21 cellular contexts compared by ENCODE assay signal in the genomic region with DNA sequence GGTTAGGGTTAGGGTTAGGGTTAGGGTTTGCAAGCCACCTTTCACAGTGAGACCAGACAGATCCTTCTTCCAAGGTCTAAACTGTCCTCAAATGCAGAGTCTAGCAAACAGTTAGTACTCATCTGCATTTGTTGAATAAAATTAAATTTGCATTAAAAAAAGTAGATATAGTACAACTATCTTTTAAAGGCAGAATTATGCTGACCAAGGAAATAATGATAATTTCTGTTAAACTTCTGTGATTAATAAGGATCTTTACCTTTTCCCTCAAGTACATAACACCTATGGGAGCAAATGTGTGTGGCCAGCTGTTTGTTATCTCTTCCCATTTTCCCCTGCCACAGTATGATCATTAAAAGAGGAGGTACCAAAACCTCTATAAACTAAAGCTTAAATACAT.
"Had no signal": no experiment of that assay in that cellular context is flagged by ENCODE, and none has a peak within 500 bp of the region (broad histone marks: within the 10 kb centered on the region; RNA-seq: fewer than 3 reads in every experiment).

No MANE protein-coding gene starts in this region.

- H3K4me3 Mint-ChIP-seq: dendritic cell treated with granulocyte-macrophage colony-stimulating factor and Interleukin-4, amounts not matched to agents 40 ng/mL and 50 ng/mL, for 4 days; nephron; stimulated activated effector memory CD8-positive, alpha-beta T cell treated with anti-CD3 and anti-CD28 coated beads, Interleukin-12 subunit alpha, Interleukin-12 subunit beta, amount 100 ng/mL, for 72 hours had no signal

- H3K27me3 ChIP-seq: brain microvascular endothelial cell, esophagus squamous epithelium, neutrophil, sigmoid colon, stomach, thyroid gland, upper lobe of right lung had no signal

- H3K4me1 ChIP-seq: esophagus squamous epithelium had no signal

- H3K9me3 Mint-ChIP-seq: dendritic cell treated with granulocyte-macrophage colony-stimulating factor and Interleukin-4, amounts not matched to agents 40 ng/mL and 50 ng/mL, for 4 days; nephron; stimulated activated effector memory CD8-positive, alpha-beta T cell treated with anti-CD3 and anti-CD28 coated beads, Interleukin-12 subunit alpha, Interleukin-12 subunit beta, amount 100 ng/mL, for 72 hours had no signal

- H3K27ac ChIP-seq: brain microvascular endothelial cell, esophagus squamous epithelium, neutrophil, stomach, thyroid gland, upper lobe of right lung had no signal

- FAIRE-seq: astrocyte, small intestine had no signal

- H3K27me3 Mint-ChIP-seq: dendritic cell treated with granulocyte-macrophage colony-stimulating factor and Interleukin-4, amounts not matched to agents 40 ng/mL and 50 ng/mL, for 4 days; progenitor cell of endocrine pancreas had no signal

- H3K27ac Mint-ChIP-seq: dendritic cell treated with granulocyte-macrophage colony-stimulating factor and Interleukin-4, amounts not matched to agents 40 ng/mL and 50 ng/mL, for 4 days; nephron; progenitor cell of endocrine pancreas; stimulated activated effector memory CD8-positive, alpha-beta T cell treated with anti-CD3 and anti-CD28 coated beads, Interleukin-12 subunit alpha, Interleukin-12 subunit beta, amount 100 ng/mL, for 72 hours had no signal

- H3K4me3 ChIP-seq: esophagus squamous epithelium, sigmoid colon, stomach, thyroid gland, upper lobe of right lung had no signal

- H3K4me1 Mint-ChIP-seq: nephron; stimulated activated effector memory CD8-positive, alpha-beta T cell treated with anti-CD3 and anti-CD28 coated beads, Interleukin-12 subunit alpha, Interleukin-12 subunit beta, amount 100 ng/mL, for 72 hours had no signal

- DNase-seq: activated CD4-positive, alpha-beta T cell treated with anti-CD3 and anti-CD28 coated beads for 1 hour; activated CD4-positive, alpha-beta T cell treated with anti-CD3 and anti-CD28 coated beads, Interleukin-2, amount 50 U/mL, for 4 hours; activated gamma-delta T cell treated with Interleukin-2 at 50 U/mL for 16 hours; activated naive CD4-positive, alpha-beta T cell treated with anti-CD3 and anti-CD28 coated beads, Interleukin-2, amount 50 U/mL, for 16 hours; activated T-cell treated with anti-CD3 and anti-CD28 coated beads for 4 hours; amniotic stem cell; brain microvascular endothelial cell; central memory CD4-positive, alpha-beta T cell; esophagus squamous epithelium; sigmoid colon; small intestine; stimulated activated CD4-positive, alpha-beta T cell treated with anti-CD3 and anti-CD28 coated beads, Interleukin-4, amount 100 ng/mL, for 24 hours; stomach; thyroid gland; upper lobe of right lung had no signal

- H3K9me3 ChIP-seq: esophagus squamous epithelium, neutrophil, sigmoid colon, stomach, thyroid gland, upper lobe of right lung had no signal

- ATAC-seq: stimulated activated effector memory CD8-positive, alpha-beta T cell treated with anti-CD3 and anti-CD28 coated beads, Interleukin-12 subunit alpha, Interleukin-12 subunit beta, amount 100 ng/mL, for 72 hours had no signal
